22 cellular contexts compared by ENCODE assay signal in the genomic region with DNA sequence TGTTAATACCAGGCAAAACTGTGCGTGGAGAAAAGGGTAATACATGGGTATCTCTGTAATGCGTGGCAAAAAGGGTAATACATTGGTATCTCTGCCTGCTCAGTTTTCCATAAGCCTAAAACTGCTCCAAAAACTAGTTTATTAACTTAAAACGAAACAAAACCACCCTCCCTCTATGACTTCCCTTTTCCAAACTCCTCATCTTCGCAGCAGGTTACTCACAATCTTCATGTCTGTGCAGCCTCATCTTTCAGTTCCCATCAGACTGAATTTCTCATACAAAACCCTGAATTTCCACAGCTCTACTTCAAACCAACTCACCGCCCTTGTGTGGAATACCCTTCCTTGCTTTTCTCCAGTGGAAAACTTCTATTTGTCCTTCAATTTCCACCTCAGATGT.
"Had no signal": no experiment of that assay in that cellular context is flagged by ENCODE, and none has a peak within 500 bp of the region (broad histone marks: within the 10 kb centered on the region; RNA-seq: fewer than 3 reads in every experiment).

No MANE protein-coding gene starts in this region.

- H3K27ac Mint-ChIP-seq: activated CD4-positive, alpha-beta memory T cell treated with anti-CD3 and anti-CD28 coated beads, Interleukin-2, amount 10 ng/mL, durations not matched to agents 7 days and 5 days; activated naive CD4-positive, alpha-beta T cell treated with anti-CD3 and anti-CD28 coated beads for 36 hours; brain; mesothelial cell of epicardium; nephron progenitor cell had no signal

- H3K4me1 Mint-ChIP-seq: activated CD4-positive, alpha-beta memory T cell treated with anti-CD3 and anti-CD28 coated beads, Interleukin-2, amount 10 ng/mL, durations not matched to agents 7 days and 5 days; mesothelial cell of epicardium had no signal

- FAIRE-seq: colon, kidney, TTC549 had no signal

- H3K9me3 Mint-ChIP-seq: activated CD4-positive, alpha-beta memory T cell treated with anti-CD3 and anti-CD28 coated beads, Interleukin-2, amount 10 ng/mL, durations not matched to agents 7 days and 5 days; activated naive CD4-positive, alpha-beta T cell treated with anti-CD3 and anti-CD28 coated beads for 36 hours; brain; mesothelial cell of epicardium; nephron progenitor cell had no signal

- H3K36me3 ChIP-seq: thyroid gland had no signal

- H3K4me1 ChIP-seq: foreskin keratinocyte, thyroid gland had no signal

- H3K27ac ChIP-seq: foreskin keratinocyte, thyroid gland had no signal

- H3K36me3 Mint-ChIP-seq: brain, mesothelial cell of epicardium had no signal

- H3K4me3 Mint-ChIP-seq: activated CD4-positive, alpha-beta memory T cell treated with anti-CD3 and anti-CD28 coated beads, Interleukin-2, amount 10 ng/mL, durations not matched to agents 7 days and 5 days; activated naive CD4-positive, alpha-beta T cell treated with anti-CD3 and anti-CD28 coated beads for 36 hours; brain; mesothelial cell of epicardium; nephron progenitor cell had no signal

- H3K4me3 ChIP-seq: lung, thyroid gland had no signal

- ATAC-seq: foreskin keratinocyte, left lobe of liver had no signal

- DNase-seq: activated CD4-positive, alpha-beta memory T cell treated with anti-CD3 and anti-CD28 coated beads, Interleukin-2, amount 10 ng/mL, durations not matched to agents 7 days and 5 days; activated CD4-positive, alpha-beta T cell treated with anti-CD3 and anti-CD28 coated beads for 48 hours; activated CD4-positive, CD25-positive, alpha-beta regulatory T cell; activated naive CD4-positive, alpha-beta T cell treated with anti-CD3 and anti-CD28 coated beads for 36 hours; activated T-cell treated with anti-CD3 and anti-CD28 coated beads, Interleukin-2, amount 50 U/mL, for 1 hour; central memory CD4-positive, alpha-beta T cell; foreskin keratinocyte; glutamatergic neuron; kidney; nephron progenitor cell; nucleus accumbens; posterior cingulate gyrus; retina; stimulated activated CD8-positive, alpha-beta memory T cell treated with anti-CD3 and anti-CD28 coated beads, Interleukin-4, amount 100 ng/mL, for 48 hours; stimulated activated naive CD4-positive, alpha-beta T cell treated with Interleukin-2 at 50 U/mL for 16 hours; thyroid gland had no signal

- H3K27me3 ChIP-seq: foreskin keratinocyte, thyroid gland had no signal

- H3K9me3 ChIP-seq: thyroid gland had no signal
